1 cellular context compared by ENCODE assay signal in the genomic region with DNA sequence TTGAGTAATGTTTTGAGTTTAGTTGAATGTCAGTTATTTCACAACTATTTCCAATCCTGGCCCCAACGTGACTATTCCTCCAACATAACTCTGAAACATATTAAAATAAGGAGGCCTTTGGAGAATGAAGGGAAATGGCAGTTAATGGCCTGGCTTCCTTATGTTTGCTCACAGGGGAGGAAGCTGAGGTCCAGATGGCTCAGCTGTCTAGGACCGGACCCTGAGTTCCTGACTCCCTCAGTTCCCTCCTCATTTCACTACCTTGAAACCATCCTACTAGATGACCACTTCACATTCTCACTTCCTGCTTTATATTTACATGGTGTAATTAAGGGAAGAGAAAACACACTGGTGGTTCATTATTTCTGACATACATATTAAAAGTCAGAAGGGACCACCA.
TF ChIP-seq lines count a peak whose summit lies in the region.

No MANE protein-coding gene starts in this region.

TF ChIP-seq in HepG2, 621 proteins besides CTCF, POLR2A, EP300 and RAD21:
- TF ChIP-seq, protein P1, sequence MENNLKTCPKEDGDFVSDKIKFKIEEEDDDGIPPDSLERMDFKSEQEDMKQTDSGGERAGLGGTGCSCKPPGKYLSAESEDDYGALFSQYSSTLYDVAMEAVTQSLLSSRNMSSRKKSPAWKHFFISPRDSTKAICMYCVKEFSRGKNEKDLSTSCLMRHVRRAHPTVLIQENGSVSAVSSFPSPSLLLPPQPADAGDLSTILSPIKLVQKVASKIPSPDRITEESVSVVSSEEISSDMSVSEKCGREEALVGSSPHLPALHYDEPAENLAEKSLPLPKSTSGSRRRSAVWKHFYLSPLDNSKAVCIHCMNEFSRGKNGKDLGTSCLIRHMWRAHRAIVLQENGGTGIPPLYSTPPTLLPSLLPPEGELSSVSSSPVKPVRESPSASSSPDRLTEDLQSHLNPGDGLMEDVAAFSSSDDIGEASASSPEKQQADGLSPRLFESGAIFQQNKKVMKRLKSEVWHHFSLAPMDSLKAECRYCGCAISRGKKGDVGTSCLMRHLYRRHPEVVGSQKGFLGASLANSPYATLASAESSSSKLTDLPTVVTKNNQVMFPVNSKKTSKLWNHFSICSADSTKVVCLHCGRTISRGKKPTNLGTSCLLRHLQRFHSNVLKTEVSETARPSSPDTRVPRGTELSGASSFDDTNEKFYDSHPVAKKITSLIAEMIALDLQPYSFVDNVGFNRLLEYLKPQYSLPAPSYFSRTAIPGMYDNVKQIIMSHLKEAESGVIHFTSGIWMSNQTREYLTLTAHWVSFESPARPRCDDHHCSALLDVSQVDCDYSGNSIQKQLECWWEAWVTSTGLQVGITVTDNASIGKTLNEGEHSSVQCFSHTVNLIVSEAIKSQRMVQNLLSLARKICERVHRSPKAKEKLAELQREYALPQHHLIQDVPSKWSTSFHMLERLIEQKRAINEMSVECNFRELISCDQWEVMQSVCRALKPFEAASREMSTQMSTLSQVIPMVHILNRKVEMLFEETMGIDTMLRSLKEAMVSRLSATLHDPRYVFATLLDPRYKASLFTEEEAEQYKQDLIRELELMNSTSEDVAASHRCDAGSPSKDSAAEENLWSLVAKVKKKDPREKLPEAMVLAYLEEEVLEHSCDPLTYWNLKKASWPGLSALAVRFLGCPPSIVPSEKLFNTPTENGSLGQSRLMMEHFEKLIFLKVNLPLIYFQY (CRISPR knock-in tag; IDR thresholded peaks at IDR 0.05; ENCODE audit: borderline replicate concordance), result no peak
- TF ChIP-seq FLYWCH1 (CRISPR knock-in tag; IDR thresholded peaks at IDR 0.05) (no peak), KLF12 (CRISPR knock-in tag; IDR thresholded peaks at IDR 0.05; ENCODE audit: borderline replicate concordance) (no peak), FOXM1 (CRISPR knock-in tag; IDR thresholded peaks at IDR 0.05) (no peak), ZNF720 (CRISPR knock-in tag; IDR thresholded peaks at IDR 0.05) (no peak), TMF1 (CRISPR knock-in tag; IDR thresholded peaks at IDR 0.05; ENCODE audit: low read depth) (no peak), HOXD1 (CRISPR knock-in tag; IDR thresholded peaks at IDR 0.05) (no peak), TSC22D2 (CRISPR knock-in tag; IDR thresholded peaks at IDR 0.05; ENCODE audit: borderline replicate concordance) (no peak), IRX3 (CRISPR knock-in tag; IDR thresholded peaks at IDR 0.05; ENCODE audit: borderline replicate concordance, low read depth) (no peak), ZSCAN9 (CRISPR knock-in tag; IDR thresholded peaks at IDR 0.05; ENCODE audit: borderline replicate concordance) (no peak), ZNF788 (CRISPR knock-in tag; IDR thresholded peaks at IDR 0.05; ENCODE audit: borderline replicate concordance) (no peak), DMAP1 (CRISPR knock-in tag; IDR thresholded peaks at IDR 0.05) (no peak), ZNF7 (CRISPR knock-in tag; IDR thresholded peaks at IDR 0.05) (no peak)
- TF ChIP-seq, protein P2, sequence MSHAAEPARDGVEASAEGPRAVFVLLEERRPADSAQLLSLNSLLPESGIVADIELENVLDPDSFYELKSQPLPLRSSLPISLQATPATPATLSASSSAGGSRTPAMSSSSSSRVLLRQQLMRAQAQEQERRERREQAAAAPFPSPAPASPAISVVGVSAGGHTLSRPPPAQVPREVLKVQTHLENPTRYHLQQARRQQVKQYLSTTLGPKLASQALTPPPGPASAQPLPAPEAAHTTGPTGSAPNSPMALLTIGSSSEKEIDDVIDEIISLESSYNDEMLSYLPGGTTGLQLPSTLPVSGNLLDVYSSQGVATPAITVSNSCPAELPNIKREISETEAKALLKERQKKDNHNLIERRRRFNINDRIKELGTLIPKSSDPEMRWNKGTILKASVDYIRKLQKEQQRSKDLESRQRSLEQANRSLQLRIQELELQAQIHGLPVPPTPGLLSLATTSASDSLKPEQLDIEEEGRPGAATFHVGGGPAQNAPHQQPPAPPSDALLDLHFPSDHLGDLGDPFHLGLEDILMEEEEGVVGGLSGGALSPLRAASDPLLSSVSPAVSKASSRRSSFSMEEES (CRISPR knock-in tag; IDR thresholded peaks at IDR 0.05), result no peak
- TF ChIP-seq, protein P3, sequence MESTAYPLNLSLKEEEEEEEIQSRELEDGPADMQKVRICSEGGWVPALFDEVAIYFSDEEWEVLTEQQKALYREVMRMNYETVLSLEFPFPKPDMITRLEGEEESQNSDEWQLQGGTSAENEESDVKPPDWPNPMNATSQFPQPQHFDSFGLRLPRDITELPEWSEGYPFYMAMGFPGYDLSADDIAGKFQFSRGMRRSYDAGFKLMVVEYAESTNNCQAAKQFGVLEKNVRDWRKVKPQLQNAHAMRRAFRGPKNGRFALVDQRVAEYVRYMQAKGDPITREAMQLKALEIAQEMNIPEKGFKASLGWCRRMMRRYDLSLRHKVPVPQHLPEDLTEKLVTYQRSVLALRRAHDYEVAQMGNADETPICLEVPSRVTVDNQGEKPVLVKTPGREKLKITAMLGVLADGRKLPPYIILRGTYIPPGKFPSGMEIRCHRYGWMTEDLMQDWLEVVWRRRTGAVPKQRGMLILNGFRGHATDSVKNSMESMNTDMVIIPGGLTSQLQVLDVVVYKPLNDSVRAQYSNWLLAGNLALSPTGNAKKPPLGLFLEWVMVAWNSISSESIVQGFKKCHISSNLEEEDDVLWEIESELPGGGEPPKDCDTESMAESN (CRISPR knock-in tag; conservative IDR thresholded peaks at IDR 0.05), result no peak
- TF ChIP-seq, protein P4, sequence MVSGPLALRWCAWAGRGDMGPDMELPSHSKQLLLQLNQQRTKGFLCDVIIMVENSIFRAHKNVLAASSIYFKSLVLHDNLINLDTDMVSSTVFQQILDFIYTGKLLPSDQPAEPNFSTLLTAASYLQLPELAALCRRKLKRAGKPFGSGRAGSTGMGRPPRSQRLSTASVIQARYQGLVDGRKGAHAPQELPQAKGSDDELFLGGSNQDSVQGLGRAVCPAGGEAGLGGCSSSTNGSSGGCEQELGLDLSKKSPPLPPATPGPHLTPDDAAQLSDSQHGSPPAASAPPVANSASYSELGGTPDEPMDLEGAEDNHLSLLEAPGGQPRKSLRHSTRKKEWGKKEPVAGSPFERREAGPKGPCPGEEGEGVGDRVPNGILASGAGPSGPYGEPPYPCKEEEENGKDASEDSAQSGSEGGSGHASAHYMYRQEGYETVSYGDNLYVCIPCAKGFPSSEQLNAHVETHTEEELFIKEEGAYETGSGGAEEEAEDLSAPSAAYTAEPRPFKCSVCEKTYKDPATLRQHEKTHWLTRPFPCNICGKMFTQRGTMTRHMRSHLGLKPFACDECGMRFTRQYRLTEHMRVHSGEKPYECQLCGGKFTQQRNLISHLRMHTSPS (CRISPR knock-in tag; IDR thresholded peaks at IDR 0.05; ENCODE audit: low read depth), result no peak
- TF ChIP-seq, protein P5, sequence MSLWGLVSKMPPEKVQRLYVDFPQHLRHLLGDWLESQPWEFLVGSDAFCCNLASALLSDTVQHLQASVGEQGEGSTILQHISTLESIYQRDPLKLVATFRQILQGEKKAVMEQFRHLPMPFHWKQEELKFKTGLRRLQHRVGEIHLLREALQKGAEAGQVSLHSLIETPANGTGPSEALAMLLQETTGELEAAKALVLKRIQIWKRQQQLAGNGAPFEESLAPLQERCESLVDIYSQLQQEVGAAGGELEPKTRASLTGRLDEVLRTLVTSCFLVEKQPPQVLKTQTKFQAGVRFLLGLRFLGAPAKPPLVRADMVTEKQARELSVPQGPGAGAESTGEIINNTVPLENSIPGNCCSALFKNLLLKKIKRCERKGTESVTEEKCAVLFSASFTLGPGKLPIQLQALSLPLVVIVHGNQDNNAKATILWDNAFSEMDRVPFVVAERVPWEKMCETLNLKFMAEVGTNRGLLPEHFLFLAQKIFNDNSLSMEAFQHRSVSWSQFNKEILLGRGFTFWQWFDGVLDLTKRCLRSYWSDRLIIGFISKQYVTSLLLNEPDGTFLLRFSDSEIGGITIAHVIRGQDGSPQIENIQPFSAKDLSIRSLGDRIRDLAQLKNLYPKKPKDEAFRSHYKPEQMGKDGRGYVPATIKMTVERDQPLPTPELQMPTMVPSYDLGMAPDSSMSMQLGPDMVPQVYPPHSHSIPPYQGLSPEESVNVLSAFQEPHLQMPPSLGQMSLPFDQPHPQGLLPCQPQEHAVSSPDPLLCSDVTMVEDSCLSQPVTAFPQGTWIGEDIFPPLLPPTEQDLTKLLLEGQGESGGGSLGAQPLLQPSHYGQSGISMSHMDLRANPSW (CRISPR knock-in tag; IDR thresholded peaks at IDR 0.05; ENCODE audit: borderline replicate concordance), result no peak
